ENCODE assay signal across 1 cellular context in genomic region chr15:42057744-42058646, GRCh38.
TF ChIP-seq lines count a peak whose summit lies in the region.

No MANE protein-coding gene starts in this region.

TF ChIP-seq in K562, 482 proteins besides CTCF, POLR2A, EP300 and RAD21:
- TF ChIP-seq PATZ1 (CRISPR knock-in tag; IDR thresholded peaks at IDR 0.05; ENCODE audit: borderline replicate concordance): no peak
- 0 out of 2 replicates have a peak, but pooled peaks have one; percentile 10 for TF ChIP-seq FOSL1 (tag; conservative IDR thresholded peaks at IDR 0.05)
- 0 out of 2 replicates have a peak, but pooled peaks have one; percentile 15 for TF ChIP-seq BCOR (IDR thresholded peaks at IDR 0.05)
- no peak for TF ChIP-seq CSDE1 (IDR thresholded peaks at IDR 0.05)
- peak; percentile 81 for TF ChIP-seq ZNF146 (CRISPR knock-in tag; IDR thresholded peaks at IDR 0.05; ENCODE audit: unreplicated experiment)
- no peak for TF ChIP-seq SRSF9 (IDR thresholded peaks at IDR 0.05; ENCODE audit: borderline replicate concordance, low read depth, low read length)
- no peak for TF ChIP-seq ZFP91 (CRISPR knock-in tag; IDR thresholded peaks at IDR 0.05)
- TF ChIP-seq HNRNPK (IDR thresholded peaks at IDR 0.05; ENCODE audit: low read depth, low read length, poor library complexity, severe bottlenecking): no peak
- TF ChIP-seq PKNOX1 (IDR thresholded peaks at IDR 0.05): peak; percentile 40
- TF ChIP-seq SREBF2 (CRISPR knock-in tag; IDR thresholded peaks at IDR 0.05): no peak
- no peak for TF ChIP-seq ETS2 (tag; IDR thresholded peaks at IDR 0.05; ENCODE audit: borderline replicate concordance, poor library complexity, severe bottlenecking)
TF ChIP-seq in K562: peak in this region for 4.
